Comparison of ENCODE assay signal across 17 cellular contexts in genomic region chr4:13054410-13054970, GRCh38.
DNase-seq lines count a peak whose midpoint lies in the region; ATAC-seq, FAIRE-seq and TF ChIP-seq lines count a peak whose summit lies in the region.
"Had no signal": no experiment of that assay in that cellular context is flagged by ENCODE, and none has a peak within 500 bp of the region (broad histone marks: within the 10 kb centered on the region; RNA-seq: fewer than 3 reads in every experiment).

No MANE protein-coding gene starts in this region.

- no peak for DNase-seq in Right ventricle myocardium superior
- no peak for DNase-seq in left ventricle myocardium inferior
- DNase-seq in bronchial epithelial cell (ENCODE audit: low read depth): peak; percentile 8
- no peak for DNase-seq in aorta
- DNase-seq in germinal center (ENCODE audit: low spot score): no peak
- no peak for DNase-seq in NCI-H146 treated with DMSO at 0.1 percent for 48 hours (lab: John Stamatoyannopoulos, UW; ENCODE audit: unreplicated experiment)
- DNase-seq: CD8-positive, alpha-beta T cell; COR-L47; DMS153; DMS79 treated with DMSO at 0.1 percent for 48 hours; EL had no signal

- ATAC-seq in Right ventricle myocardium superior (ENCODE audit: poor library complexity): peak; percentile 36
- peak; percentile 82 for ATAC-seq in gastroesophageal sphincter
- no peak for ATAC-seq in aorta (ENCODE audit: low FRiP score)
- ATAC-seq: CD8-positive, alpha-beta T cell had no signal

- FAIRE-seq in bronchial epithelial cell (lab: Jason Lieb, UNC): no peak
- FAIRE-seq: D721Med, G401.6, GM12892, H1 had no signal

- 54 to 90% methylated on average over 2 to 3 of the region's 3 CpGs for WGBS in gastroesophageal sphincter (ENCODE audit: low coverage in 1 of 2), 2 donors
- 23 to 33% methylated on average over 3 of the region's 3 CpGs for WGBS in aorta, 2 donors

- intact Hi-C loops in Right ventricle myocardium superior (cut with DNase I): no loop called here
- intact Hi-C loops in left ventricle myocardium inferior (cut with micrococcal nuclease): no loop called here
- intact Hi-C loops in aorta (cut with DNase I): no loop called here

- H3K9me3 ChIP-seq in left ventricle myocardium inferior (replicated peaks) (no peaks in the 10 kb centered on the region), gastroesophageal sphincter (no peaks in the 10 kb centered on the region), aorta (ENCODE audit: control insufficient read depth, low read length) (no peaks in the 10 kb centered on the region)
- H3K9me3 ChIP-seq: HAP-1 had no signal

- H3K4me3 ChIP-seq in left ventricle myocardium inferior (no peak overlapping the region), bronchial epithelial cell (ENCODE audit: low read depth, low read length) (no peak overlapping the region), gastroesophageal sphincter (no peak overlapping the region), aorta (ENCODE audit: low read length in 2 of 2) (no peak overlapping the region)
- H3K4me3 ChIP-seq: HAP-1 had no signal

- no peak overlapping the region for H3K27ac ChIP-seq in left ventricle myocardium inferior (replicated peaks)
- H3K27ac ChIP-seq in gastroesophageal sphincter: peak overlapping the region in 1 of 4 donors; percentile 1
- H3K27ac ChIP-seq in aorta (ENCODE audit: low read depth in 1 of 2, low read length in 2 of 2): peak overlapping the region; percentile 63 to 98

- no peak for TF ChIP-seq EP300 in gastroesophageal sphincter (IDR thresholded peaks at IDR 0.05)

- TF ChIP-seq CTCF in left ventricle myocardium inferior (IDR thresholded peaks at IDR 0.05; ENCODE audit: borderline replicate concordance) (no peak), bronchial epithelial cell (IDR thresholded peaks at IDR 0.05; ENCODE audit: insufficient read depth, low read length, severe bottlenecking) (no peak), gastroesophageal sphincter (IDR thresholded peaks at IDR 0.05) (no peak)

- no peak for TF ChIP-seq POLR2A in gastroesophageal sphincter (IDR thresholded peaks at IDR 0.05)

- H3K27me3 ChIP-seq in left ventricle myocardium inferior (ENCODE audit: low read depth) (no peaks in the 10 kb centered on the region), bronchial epithelial cell (ENCODE audit: control insufficient read depth, insufficient read depth, low read length) (no peaks in the 10 kb centered on the region), gastroesophageal sphincter (no peaks in the 10 kb centered on the region), aorta (ENCODE audit: control insufficient read depth in 1 of 2, insufficient read depth in 2 of 2, low read length in 1 of 2) (no peaks in the 10 kb centered on the region)

- H3K4me1 ChIP-seq in left ventricle myocardium inferior: no peaks in the 10 kb centered on the region
- H3K4me1 ChIP-seq in gastroesophageal sphincter: peaks cover 0 to 18% (median 0%) of the 10 kb centered on the region in 3 donors
- H3K4me1 ChIP-seq in aorta (ENCODE audit: control insufficient read depth in 1 of 2, insufficient read depth in 2 of 2, low read length in 2 of 2): peaks cover 0 to 14% of the 10 kb centered on the region in 2 donors

- no peaks in the 10 kb centered on the region for H3K36me3 ChIP-seq in left ventricle myocardium inferior
- H3K36me3 ChIP-seq in bronchial epithelial cell (ENCODE audit: control insufficient read depth, insufficient read depth, low read length): no peaks in the 10 kb centered on the region
- no peaks in the 10 kb centered on the region for H3K36me3 ChIP-seq in gastroesophageal sphincter
- no peaks in the 10 kb centered on the region for H3K36me3 ChIP-seq in aorta (ENCODE audit: control insufficient read depth in 1 of 2, insufficient read depth in 2 of 2, low read length in 1 of 2)
- H3K36me3 ChIP-seq: HAP-1 had no signal
